Comparison of ENCODE assay signal across 1 cellular context in genomic region chr10:109898666-109899577, GRCh38.
TF ChIP-seq lines count a peak whose summit lies in the region.

No MANE protein-coding gene starts in this region.

TF ChIP-seq in K562, 482 proteins besides CTCF, POLR2A, EP300 and RAD21 (continued from another document and continues in another):
- TF ChIP-seq E4F1 (CRISPR knock-in tag; IDR thresholded peaks at IDR 0.05; ENCODE audit: borderline replicate concordance) = no peak
- no peak for TF ChIP-seq ILF3 (IDR thresholded peaks at IDR 0.05; ENCODE audit: borderline replicate concordance)
- TF ChIP-seq ZNF778 (CRISPR knock-in tag; IDR thresholded peaks at IDR 0.05) = no peak
- TF ChIP-seq USF2 (CRISPR knock-in tag; IDR thresholded peaks at IDR 0.05) = no peak
- TF ChIP-seq POU5F1 (IDR thresholded peaks at IDR 0.05; ENCODE audit: borderline replicate concordance, low read depth, low read length, partially characterized antibody) = no peak
- TF ChIP-seq RAD51 (IDR thresholded peaks at IDR 0.05; ENCODE audit: borderline replicate concordance, low read depth) = peak; percentile 28; the same call in 1 of the 2 replicates
- peak; percentile 27 to 53; a peak in 1 of 4 replicates for TF ChIP-seq MNT (conservative IDR thresholded peaks at IDR 0.05)
- TF ChIP-seq CC2D1A (IDR thresholded peaks at IDR 0.05) = no peak
- peak; percentile 52 for TF ChIP-seq CBFA2T2 (conservative IDR thresholded peaks at IDR 0.05)
- TF ChIP-seq PBX2 (CRISPR knock-in tag; IDR thresholded peaks at IDR 0.05; ENCODE audit: low read depth) = no peak
- peak; percentile 66 for TF ChIP-seq PBX2 (tag; conservative IDR thresholded peaks at IDR 0.05; ENCODE audit: low read depth)
- TF ChIP-seq NFIC (IDR thresholded peaks at IDR 0.05) = peak; percentile 77
- TF ChIP-seq HOXB6 (CRISPR knock-in tag; IDR thresholded peaks at IDR 0.05; ENCODE audit: borderline replicate concordance) = no peak
- no peak for TF ChIP-seq HLTF (IDR thresholded peaks at IDR 0.05)
- TF ChIP-seq BRF1 (IDR thresholded peaks at IDR 0.05; ENCODE audit: borderline replicate concordance, extremely low read depth, insufficient read length) = no peak
- TF ChIP-seq NR2C2 (CRISPR knock-in tag; IDR thresholded peaks at IDR 0.05) = no peak
- TF ChIP-seq NR2C2 (tag; IDR thresholded peaks at IDR 0.05) = no peak
- TF ChIP-seq ZBTB49 (CRISPR knock-in tag; IDR thresholded peaks at IDR 0.05; ENCODE audit: borderline replicate concordance) = no peak
- TF ChIP-seq CREBBP (IDR thresholded peaks at IDR 0.05; ENCODE audit: low read depth, low read length) = no peak
- TF ChIP-seq MAFG (tag; conservative IDR thresholded peaks at IDR 0.05) = no peak
- no peak for TF ChIP-seq CBFB (CRISPR knock-in tag; IDR thresholded peaks at IDR 0.05)
- no peak for TF ChIP-seq ZNF354B (CRISPR knock-in tag; IDR thresholded peaks at IDR 0.05)
- peak; percentile 42 for TF ChIP-seq TAL1 (IDR thresholded peaks at IDR 0.05)
- TF ChIP-seq DMBX1 (CRISPR knock-in tag; IDR thresholded peaks at IDR 0.05; ENCODE audit: borderline replicate concordance) = no peak
- TF ChIP-seq HNRNPLL (IDR thresholded peaks at IDR 0.05; ENCODE audit: low read depth, low read length, poor library complexity, severe bottlenecking) = no peak
- no peak for TF ChIP-seq DNMT1 (IDR thresholded peaks at IDR 0.05)
- TF ChIP-seq CREB5 (CRISPR knock-in tag; IDR thresholded peaks at IDR 0.05) = no peak
- no peak for TF ChIP-seq ZNF699 (CRISPR knock-in tag; IDR thresholded peaks at IDR 0.05; ENCODE audit: insufficient replicate concordance)
- peak; percentile 80 for TF ChIP-seq TFE3 (CRISPR knock-in tag; IDR thresholded peaks at IDR 0.05)
- TF ChIP-seq E2F5 (CRISPR knock-in tag; IDR thresholded peaks at IDR 0.05) = no peak
- peak in 1 of 3 experiments; percentile 9 for TF ChIP-seq YY1 (IDR thresholded peaks at IDR 0.05; ENCODE audit: borderline replicate concordance in 1 of 3, control insufficient read depth in 1 of 3, extremely low read depth in 1 of 3, insufficient read depth in 3 of 3, insufficient read length in 1 of 3, insufficient replicate concordance in 2 of 3, low read depth in 1 of 3, low read length in 2 of 3)
